In the genomic region with DNA sequence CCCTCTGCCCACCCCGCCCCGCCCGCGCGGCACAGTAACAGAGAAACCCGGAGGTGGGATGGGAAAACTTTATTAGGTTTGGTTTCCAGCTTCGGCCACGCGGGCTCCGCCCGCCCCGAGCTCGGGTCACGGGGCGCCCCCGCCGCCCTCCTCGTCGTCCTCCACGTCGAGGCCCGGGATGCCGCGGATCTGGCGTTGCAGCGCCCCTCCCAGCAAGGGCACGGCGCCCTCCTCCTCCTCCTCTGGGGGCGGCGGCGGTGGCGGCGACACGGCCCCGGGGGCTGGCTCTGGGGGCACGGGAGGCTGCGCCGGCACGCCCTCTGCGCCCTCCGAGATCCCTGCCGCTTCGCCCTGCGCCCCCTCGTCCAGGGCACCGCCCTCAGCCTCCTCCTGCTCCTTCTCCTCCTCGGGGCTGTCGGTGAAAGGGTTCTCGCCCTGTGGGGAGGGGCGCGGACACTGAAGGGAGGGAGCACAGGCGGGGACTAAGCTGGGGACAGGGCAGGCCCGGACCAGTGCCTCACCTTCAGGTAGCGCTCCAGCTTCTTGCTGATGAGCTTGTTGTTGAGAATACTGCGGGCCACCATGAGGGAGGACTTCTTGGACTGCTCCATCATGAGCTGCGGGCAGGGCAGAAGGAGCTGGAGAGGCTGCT, we compare ENCODE assay signal across 8 cellular contexts. TPM values are rescaled to one million over a fixed set of nuclear protein-coding genes. Genes with fewer than 3 reads are reported as not detected.
DNase-seq lines count a peak whose midpoint lies in the region; ATAC-seq lines count a peak whose summit lies in the region.

No MANE protein-coding gene starts in this region.

- DNase-seq in COLO668 (lab: John Stamatoyannopoulos, UW; ENCODE audit: unreplicated experiment) (peak; percentile 45), NCI-H510A treated with DMSO at 0.1 percent for 48 hours (lab: John Stamatoyannopoulos, UW) (peak; percentile 71), astrocyte of the hippocampus (ENCODE audit: low read depth, low spot score) (peak; percentile 74), immature natural killer cell (no peak), CD1c-positive myeloid dendritic cell (ENCODE audit: extremely low spot score) (no peak)
- peak in 2 of 3 donors; percentile 16 to 36 for DNase-seq in stimulated activated CD4-positive, alpha-beta T cell treated with anti-CD3 and anti-CD28 coated beads, TNF-alpha, amount 100 ng/mL, for 48 hours (ENCODE audit: low read depth in 3 of 3)

- H3K27me3 Mint-ChIP-seq in immature natural killer cell (ENCODE audit: low read depth in 3 of 3): peaks cover 10 to 13% (median 11%) of the 10 kb centered on the region in 3 donors

- H3K4me3 Mint-ChIP-seq in immature natural killer cell: peak overlapping the region; percentile 94 to 100 (median 100)

- peaks cover 28 to 43% of the 10 kb centered on the region in 2 donors for H3K4me1 Mint-ChIP-seq in immature natural killer cell

- ATAC-seq in GM18868 (IDR thresholded peaks at IDR 0.05; ENCODE audit: unreplicated experiment) (peak; percentile 30), HG03064 (IDR thresholded peaks at IDR 0.05; ENCODE audit: low read depth, unreplicated experiment) (peak; percentile 31)

- H3K27ac Mint-ChIP-seq in immature natural killer cell: peak overlapping the region; percentile 76 to 100 (median 98)

- peaks cover 0 to 3% (median 0%) of the 10 kb centered on the region in 3 donors for H3K36me3 Mint-ChIP-seq in immature natural killer cell

- no peaks in the 10 kb centered on the region for H3K9me3 Mint-ChIP-seq in immature natural killer cell

RNA-seq across cellular contexts. Expression of gene AKAP8, which starts 0.5 kb away (rescaled TPM):
- 10 to 100 TPM in 2 of 3 donors, 1 to 10 TPM in 1; 7.8 to 21.9 (median 11.1) TPM for polyA plus RNA-seq in immature natural killer cell

RNA-seq across cellular contexts. Expression of gene AKAP8L, which starts 38.7 kb away (rescaled TPM):
- 10 to 100 TPM; 28.4 to 58.5 (median 29.6) TPM for polyA plus RNA-seq in immature natural killer cell

RNA-seq across cellular contexts. Expression of gene BRD4, which starts 47.8 kb away (rescaled TPM):
- polyA plus RNA-seq in immature natural killer cell: 10 to 100 TPM in 1 of 3 donors, 1 to 10 TPM in 2; 4.3 to 16.7 (median 7.0) TPM

Comparison
In these comparisons a context has a peak if more than half of its experiments do, and no peak if none do; other contexts are left out.
1. DNase-seq: peak in COLO668 (single experiment), NCI-H510A treated with DMSO at 0.1 percent for 48 hours (single experiment), astrocyte of the hippocampus (single experiment) and stimulated activated CD4-positive, alpha-beta T cell treated with anti-CD3 and anti-CD28 coated beads, TNF-alpha, amount 100 ng/mL, for 48 hours (2 of 3); none in immature natural killer cell (0 of 3) and CD1c-positive myeloid dendritic cell (single experiment).